ENCODE assay signal across 19 cellular contexts in genomic region chr13:65585346-65585745, GRCh38.
DNase-seq lines count a peak whose midpoint lies in the region; ATAC-seq, FAIRE-seq and TF ChIP-seq lines count a peak whose summit lies in the region.
"Had no signal": no experiment of that assay in that cellular context is flagged by ENCODE, and none has a peak within 500 bp of the region (broad histone marks: within the 10 kb centered on the region; RNA-seq: fewer than 3 reads in every experiment).

No MANE protein-coding gene starts in this region.

- H3K27ac ChIP-seq in HepG2 (ENCODE audit: extremely low read length, insufficient read depth, low read length) (no peak overlapping the region), right lobe of liver (no peak overlapping the region), HUES6 (ENCODE audit: low read depth, low read length) (no peak overlapping the region), tibial artery (no peak overlapping the region)
- H3K27ac ChIP-seq: C4-2B, HL-60 had no signal

- H3K4me2 ChIP-seq in HepG2 (ENCODE audit: low read depth, low read length) = no peak overlapping the region

- no peak for ATAC-seq in HepG2
- ATAC-seq in right lobe of liver = no peak
- no peak for ATAC-seq in activated CD4-positive, CD25-positive, alpha-beta regulatory T cell treated with anti-CD3 and anti-CD28 coated beads, Interleukin-2, amount 50 U/mL, for 24 hours

- DNase-seq in HepG2 (ENCODE audit: low spot score) = peak; percentile 2
- DNase-seq in right lobe of liver = no peak
- peak; percentile 36 for DNase-seq in chondrocyte (ENCODE audit: low spot score)
- no peak for DNase-seq in tibial artery
- DNase-seq in T-helper 2 cell = no peak
- DNase-seq: BE2C; CD4-positive, alpha-beta memory T cell; COR-L47; DMS153; HCEC 1CT; HFFc6; IMR-90 had no signal

- no peak overlapping the region for H2AFZ ChIP-seq in HepG2 (ENCODE audit: low read length)

- no peak for TF ChIP-seq POLR2A in HepG2 (IDR thresholded peaks at IDR 0.05; ENCODE audit: insufficient read depth in 1 of 2, low read depth in 2 of 2, low read length in 2 of 2)
- no peak for TF ChIP-seq POLR2A in right lobe of liver (IDR thresholded peaks at IDR 0.05)

- POLR2A ChIA-PET in HepG2 (lab: Yijun Ruan, JAX) = no interaction called here

- 17% methylated on average over 9 of the region's 10 CpGs for WGBS in HepG2 (ENCODE audit: low lambda C conversion rate)
- WGBS in right lobe of liver (ENCODE audit: insufficient coverage, low coverage, low lambda C conversion rate, missing lambda C conversion rate) = 59% methylated on average over 5 of the region's 10 CpGs

- TF ChIP-seq RAD21 in HepG2 (CRISPR knock-in tag; IDR thresholded peaks at IDR 0.05) = no peak

- CTCF ChIA-PET in HepG2 (lab: Yijun Ruan, JAX; ENCODE audit: low intra/inter-chr PET ratio, low total read pairs) = no interaction called here

- no peak overlapping the region for H3K9ac ChIP-seq in HepG2 (ENCODE audit: insufficient read depth, low read depth, low read length)
- no peak overlapping the region for H3K9ac ChIP-seq in HUES6 (ENCODE audit: low read length)

- H3K4me1 ChIP-seq in HepG2 (ENCODE audit: insufficient read depth, low read length) = no peaks in the 10 kb centered on the region
- H3K4me1 ChIP-seq in right lobe of liver = no peaks in the 10 kb centered on the region
- peaks cover 26% of the 10 kb centered on the region for H3K4me1 ChIP-seq in HUES6 (ENCODE audit: control insufficient read depth, insufficient read depth, low read length)
- no peaks in the 10 kb centered on the region for H3K4me1 ChIP-seq in tibial artery

- no peak overlapping the region for H3K4me3 ChIP-seq in HepG2 (replicated peaks in 1 of 3; ENCODE audit: insufficient read depth in 1 of 3, low read depth in 2 of 3, low read length in 3 of 3)
- no peak overlapping the region for H3K4me3 ChIP-seq in right lobe of liver
- peak overlapping the region; percentile 33; the same call in 1 of the 2 replicates for H3K4me3 ChIP-seq in HUES6 (ENCODE audit: low read depth, low read length)
- H3K4me3 ChIP-seq in tibial artery = no peak overlapping the region

- H3K9me3 ChIP-seq in HepG2 (ENCODE audit: low read length) (no peaks in the 10 kb centered on the region; the same call in 1 of the 2 replicates), right lobe of liver (no peaks in the 10 kb centered on the region), HUES6 (ENCODE audit: control insufficient read depth, insufficient read depth, low read depth, low read length) (no peaks in the 10 kb centered on the region), tibial artery (peaks cover 0 to 5% (median 0%) of the 10 kb centered on the region in 3 donors)
- H3K9me3 ChIP-seq: BE2C had no signal

- H4K20me1 ChIP-seq in HepG2 (ENCODE audit: insufficient read depth, low read length) = no peaks in the 10 kb centered on the region

- peaks cover 17% of the 10 kb centered on the region for H3K9me3 Mint-ChIP-seq in chondrocyte (ENCODE audit: low read depth)

- TF ChIP-seq CTCF in HepG2 (CRISPR knock-in tag; IDR thresholded peaks at IDR 0.05) (no peak), right lobe of liver (IDR thresholded peaks at IDR 0.05) (no peak), chondrocyte (IDR thresholded peaks at IDR 0.05) (no peak), tibial artery (IDR thresholded peaks at IDR 0.05) (no peak)

- H3K4me3 Mint-ChIP-seq in chondrocyte (ENCODE audit: unreplicated experiment) = no peak overlapping the region
- H3K4me3 Mint-ChIP-seq: CD4-positive, alpha-beta memory T cell; HFFc6 had no signal

- BruUV-seq in HepG2 (replicated peaks; lab: Mats Ljungman, UMichigan) = no TSS peak

- no peaks in the 10 kb centered on the region for H3K79me2 ChIP-seq in HepG2 (ENCODE audit: insufficient read depth, low read length)

- no peak overlapping the region for H3K27ac Mint-ChIP-seq in chondrocyte (ENCODE audit: unreplicated experiment)
- H3K27ac Mint-ChIP-seq: CD4-positive, alpha-beta memory T cell; HFFc6 had no signal

- H3K36me3 ChIP-seq in HepG2 (replicated peaks in 1 of 2; ENCODE audit: control insufficient read depth in 1 of 2, insufficient read depth in 2 of 2, low read length in 2 of 2) (no peaks in the 10 kb centered on the region), right lobe of liver (no peaks in the 10 kb centered on the region), HUES6 (ENCODE audit: control insufficient read depth, insufficient read depth, low read length) (no peaks in the 10 kb centered on the region), tibial artery (no peaks in the 10 kb centered on the region)
- H3K36me3 ChIP-seq: BE2C had no signal

- in situ Hi-C loops in HepG2 (cut with HindIII; ENCODE audit: extremely low pct_ligation_motif_present, low pct_unique_long_range_greater_than_20kb) = no loop called here

- H3K27me3 Mint-ChIP-seq in chondrocyte (ENCODE audit: low read depth) = no peaks in the 10 kb centered on the region
- H3K27me3 Mint-ChIP-seq: CD4-positive, alpha-beta memory T cell had no signal

- TF ChIP-seq EP300 in HepG2 (IDR thresholded peaks at IDR 0.05; ENCODE audit: low read depth in 2 of 2, low read length in 2 of 2) (no peak), HepG2 (CRISPR knock-in tag; IDR thresholded peaks at IDR 0.05; ENCODE audit: borderline replicate concordance) (no peak)

- peaks cover 7% of the 10 kb centered on the region for H3K36me3 Mint-ChIP-seq in chondrocyte (ENCODE audit: low read depth)
- H3K36me3 Mint-ChIP-seq: CD4-positive, alpha-beta memory T cell had no signal

- no peaks in the 10 kb centered on the region for H3K4me1 Mint-ChIP-seq in chondrocyte (ENCODE audit: low read depth)
- H3K4me1 Mint-ChIP-seq: CD4-positive, alpha-beta memory T cell had no signal

- intact Hi-C loops in HepG2 (cut with micrococcal nuclease; ENCODE audit: unreplicated experiment) = no loop called here
- intact Hi-C loops in right lobe of liver (cut with DNase I) = no loop called here
- intact Hi-C loops in tibial artery (cut with DNase I; ENCODE audit: low total_unique reads) = no loop called here

- H3K27me3 ChIP-seq in HepG2 (ENCODE audit: control insufficient read depth in 1 of 2, insufficient read depth in 2 of 2, low read length in 2 of 2) (no peaks in the 10 kb centered on the region), right lobe of liver (no peaks in the 10 kb centered on the region), HUES6 (ENCODE audit: control insufficient read depth, insufficient read depth, low read length) (peaks cover 27% of the 10 kb centered on the region), tibial artery (no peaks in the 10 kb centered on the region)
- H3K27me3 ChIP-seq: BE2C had no signal

- FAIRE-seq in HepG2 (lab: Jason Lieb, UNC) = no peak
- FAIRE-seq: A204.1, D721Med, H1 had no signal

TF ChIP-seq in HepG2, 621 proteins besides CTCF, POLR2A, EP300 and RAD21:
- peak; percentile 60; the same call in 1 of the 2 replicates for TF ChIP-seq ZNF281 (CRISPR knock-in tag; IDR thresholded peaks at IDR 0.05; ENCODE audit: borderline replicate concordance)
- TF ChIP-seq HOXA7 (CRISPR knock-in tag; IDR thresholded peaks at IDR 0.05) = no peak

Comparison
In these comparisons a context has a peak if more than half of its experiments do, and no peak if none do; other contexts are left out.
1. DNase-seq: peak in HepG2 (single experiment) and chondrocyte (single experiment); none in right lobe of liver (0 of 3), tibial artery (0 of 2) and T-helper 2 cell (0 of 5).